Comparison of ENCODE assay signal across 8 cellular contexts in genomic region chr15:80991446-80991845, GRCh38. TPM values are rescaled to one million over a fixed set of nuclear protein-coding genes. Genes with fewer than 3 reads are reported as not detected.
A peak's percentile ranks its signal among the peaks of the same experiment; 100 is the strongest.
DNase-seq lines count a peak whose midpoint lies in the region; ATAC-seq and TF ChIP-seq lines count a peak whose summit lies in the region.

No MANE protein-coding gene starts in this region.

- H3K36me3 Mint-ChIP-seq in Calu3 (ENCODE audit: insufficient read depth, unreplicated experiment): peaks cover 22% of the 10 kb centered on the region
- H3K36me3 Mint-ChIP-seq in osteocyte (ENCODE audit: unreplicated experiment): peaks cover 2% of the 10 kb centered on the region
- peaks cover 7% of the 10 kb centered on the region for H3K36me3 Mint-ChIP-seq in nephron progenitor cell (ENCODE audit: low read depth)

- no TSS peak for BruUV-seq in Calu3 (replicated peaks; lab: Mats Ljungman, UMichigan)

- ATAC-seq in HG03159 (IDR thresholded peaks at IDR 0.05; ENCODE audit: unreplicated experiment): no peak

- CTCF ChIA-PET in Calu3 (lab: Charles Lee): interaction anchor here (1.0 kb wide), 1 partner anchor 275 kb away, joined by 5 read pairs; no protein-coding TSS in a partner anchor

- no peaks in the 10 kb centered on the region for H3K9me3 Mint-ChIP-seq in Calu3 (ENCODE audit: low read depth, unreplicated experiment)
- no peaks in the 10 kb centered on the region for H3K9me3 Mint-ChIP-seq in osteocyte (ENCODE audit: unreplicated experiment)
- H3K9me3 Mint-ChIP-seq in nephron progenitor cell: peaks cover 7% of the 10 kb centered on the region

- TF ChIP-seq CTCF in Calu3 (IDR thresholded peaks at IDR 0.05; ENCODE audit: unreplicated experiment) (no peak), osteocyte (IDR thresholded peaks at IDR 0.05) (no peak), nephron progenitor cell (IDR thresholded peaks at IDR 0.05) (no peak)

- no peak overlapping the region for H3K27ac Mint-ChIP-seq in Calu3 (ENCODE audit: unreplicated experiment)
- peak overlapping the region; percentile 7 for H3K27ac Mint-ChIP-seq in osteocyte (ENCODE audit: unreplicated experiment)
- no peak overlapping the region for H3K27ac Mint-ChIP-seq in nephron progenitor cell

- no peak overlapping the region for H3K4me3 Mint-ChIP-seq in Calu3 (ENCODE audit: low read depth, unreplicated experiment)
- no peak overlapping the region for H3K4me3 Mint-ChIP-seq in osteocyte (ENCODE audit: unreplicated experiment)
- no peak overlapping the region for H3K4me3 Mint-ChIP-seq in nephron progenitor cell

- intact Hi-C loops in Calu3 (cut with micrococcal nuclease; ENCODE audit: unreplicated experiment): no loop called here

- peak; percentile 13 for DNase-seq in Calu3
- peak; percentile 20 for DNase-seq in NCI-H2171 (lab: John Stamatoyannopoulos, UW)
- DNase-seq in epidermal melanocyte (ENCODE audit: insufficient read length, low spot score): peak; percentile 53
- no peak for DNase-seq in osteocyte (ENCODE audit: extremely low spot score, unreplicated experiment)
- no peak for DNase-seq in GDM1 (lab: John Stamatoyannopoulos, UW)
- DNase-seq in nephron progenitor cell: no peak
- no peak for DNase-seq in activated T-cell treated with anti-CD3 and anti-CD28 coated beads for 4 hours

- H3K4me1 Mint-ChIP-seq in Calu3 (ENCODE audit: low read depth, unreplicated experiment) (peaks cover 36% of the 10 kb centered on the region), osteocyte (ENCODE audit: unreplicated experiment) (peaks cover 40% of the 10 kb centered on the region), nephron progenitor cell (peaks cover 23% of the 10 kb centered on the region)

- H3K27me3 Mint-ChIP-seq in Calu3 (ENCODE audit: unreplicated experiment): no peaks in the 10 kb centered on the region
- H3K27me3 Mint-ChIP-seq in osteocyte (ENCODE audit: unreplicated experiment): no peaks in the 10 kb centered on the region
- peaks cover 8% of the 10 kb centered on the region for H3K27me3 Mint-ChIP-seq in nephron progenitor cell (ENCODE audit: low read depth, poor library complexity)

RNA-seq across cellular contexts. Expression of gene MESD, which starts 1.8 kb away (rescaled TPM):
- total RNA-seq in Calu3 (2022) (47.3 and 49.9 TPM in 2 replicates), osteocyte (25.3 and 26.3 TPM in 2 replicates)

RNA-seq across cellular contexts. Expression of gene TLNRD1, which starts 9.3 kb away (rescaled TPM):
- total RNA-seq in Calu3 (2022): 31.8 and 33.4 TPM in 2 replicates
- 10.6 and 11.5 TPM in 2 replicates for total RNA-seq in osteocyte

Comparison
In these comparisons a context has a peak if more than half of its experiments do, and no peak if none do; other contexts are left out.
1. DNase-seq: peak in Calu3 (single experiment), NCI-H2171 (single experiment) and epidermal melanocyte (single experiment); none in osteocyte (single experiment), GDM1 (single experiment), nephron progenitor cell (single experiment) and activated T-cell treated with anti-CD3 and anti-CD28 coated beads for 4 hours (single experiment).